Comparison of ENCODE assay signal across 28 cellular contexts in genomic region chr1:34780528-34780927, GRCh38. TPM values are rescaled to one million over a fixed set of nuclear protein-coding genes. Genes with fewer than 3 reads are reported as not detected.
A peak's percentile ranks its signal among the peaks of the same experiment; 100 is the strongest.
DNase-seq lines count a peak whose midpoint lies in the region; ATAC-seq and TF ChIP-seq lines count a peak whose summit lies in the region.
"Had no signal": no experiment of that assay in that cellular context is flagged by ENCODE, and none has a peak within 500 bp of the region (broad histone marks: within the 10 kb centered on the region; RNA-seq: fewer than 3 reads in every experiment).

No MANE protein-coding gene starts in this region.

- H3K27ac Mint-ChIP-seq in WTC11: no peak overlapping the region
- no peak overlapping the region for H3K27ac Mint-ChIP-seq in glutamatergic neuron (ENCODE audit: unreplicated experiment)
- H3K27ac Mint-ChIP-seq: activated CD4-positive, alpha-beta T cell treated with anti-CD3 and anti-CD28 coated beads for 36 hours; activated naive CD4-positive, alpha-beta T cell treated with anti-CD3 and anti-CD28 coated beads, Interleukin-2, amount 50 U/mL, for 24 hours; CD4-positive, alpha-beta T cell; stimulated activated naive B cell treated with anti-CD40 and anti-IgM and Interleukin-4, amounts not matched to agents 10 μg/mL and 1 μg/mL and 100 μg/mL, for 72 hours had no signal

- no peak for TF ChIP-seq POLR2A in HCT116 (IDR thresholded peaks at IDR 0.05; ENCODE audit: borderline replicate concordance, extremely low read depth, insufficient read depth, insufficient read length)

- H3K79me2 ChIP-seq in HCT116 (ENCODE audit: insufficient read depth, low read length): peaks cover 48% of the 10 kb centered on the region

- H3K27me3 ChIP-seq in HCT116 (ENCODE audit: insufficient read depth, low read length): no peaks in the 10 kb centered on the region

- no peak overlapping the region for H2AFZ ChIP-seq in HCT116 (ENCODE audit: low read depth, low read length, poor library complexity, severe bottlenecking)

- H3K4me3 Mint-ChIP-seq in WTC11 (peak overlapping the region; percentile 61), glutamatergic neuron (ENCODE audit: unreplicated experiment) (peak overlapping the region; percentile 40)
- H3K4me3 Mint-ChIP-seq: activated CD4-positive, alpha-beta T cell treated with anti-CD3 and anti-CD28 coated beads for 36 hours; CD4-positive, alpha-beta T cell; stimulated activated naive B cell treated with anti-CD40 and anti-IgM and Interleukin-4, amounts not matched to agents 10 μg/mL and 1 μg/mL and 100 μg/mL, for 72 hours had no signal

- CTCF ChIA-PET in HCT116 (lab: Charles Lee): interaction anchor here (0.7 kb wide), 1 partner anchor 38 kb away, joined by 3 read pairs; no protein-coding TSS in a partner anchor
- CTCF ChIA-PET in WTC11 (lab: Charles Lee): interaction anchor here (2.6 kb wide), 1 partner anchor 37 kb away, joined by 24 read pairs; no protein-coding TSS in a partner anchor

- H3K36me3 Mint-ChIP-seq in WTC11 (no peaks in the 10 kb centered on the region), glutamatergic neuron (ENCODE audit: unreplicated experiment) (no peaks in the 10 kb centered on the region)
- H3K36me3 Mint-ChIP-seq: activated naive CD4-positive, alpha-beta T cell treated with anti-CD3 and anti-CD28 coated beads, Interleukin-2, amount 50 U/mL, for 24 hours; stimulated activated naive B cell treated with anti-CD40 and anti-IgM and Interleukin-4, amounts not matched to agents 10 μg/mL and 1 μg/mL and 100 μg/mL, for 72 hours had no signal

- ATAC-seq in HCT116 (no peak), WTC11 (no peak)
- ATAC-seq: left ventricle myocardium superior had no signal

- H3K4me1 ChIP-seq in HCT116 (ENCODE audit: control insufficient read depth in 1 of 2, insufficient read depth in 2 of 2, low read length in 2 of 2): peaks cover 39 to 57% of the 10 kb centered on the region in 2 experiments
- H3K4me1 ChIP-seq: psoas muscle, SJCRH30 had no signal

- no peak for TF ChIP-seq RAD21 in HCT116 (IDR thresholded peaks at IDR 0.05; ENCODE audit: low read depth)

- peaks cover 4 to 12% of the 10 kb centered on the region in 2 experiments; a peak in 1 of 4 replicates for H3K36me3 ChIP-seq in HCT116 (ENCODE audit: control insufficient read depth in 1 of 2, insufficient read depth in 2 of 2, low read length in 2 of 2)
- H3K36me3 ChIP-seq: SJCRH30 had no signal

- H3K4me3 ChIP-seq in HCT116 (replicated peaks in 1 of 2; ENCODE audit: low read depth in 1 of 2, low read length in 2 of 2) (peak overlapping the region; percentile 84 to 92), skin epidermis (peak overlapping the region in 4 of 7 experiments; percentile 31 to 77 (median 40))
- H3K4me3 ChIP-seq: SJCRH30 had no signal

- H3K9me2 ChIP-seq in HCT116 (ENCODE audit: insufficient read depth): no peaks in the 10 kb centered on the region

- no peak for TF ChIP-seq CTCF in HCT116 (IDR thresholded peaks at IDR 0.05 in 2 of 3, conservative IDR thresholded peaks at IDR 0.05 in 1 of 3; ENCODE audit: borderline replicate concordance in 1 of 3, insufficient read depth in 1 of 3, low read depth in 2 of 3, low read length in 2 of 3)
- TF ChIP-seq CTCF in WTC11 (IDR thresholded peaks at IDR 0.05): no peak
- TF ChIP-seq CTCF in glutamatergic neuron (IDR thresholded peaks at IDR 0.05; ENCODE audit: partially characterized antibody, unreplicated experiment): no peak

- POLR2A ChIA-PET in HCT116 (lab: Charles Lee): interaction anchor here (0.8 to 1.2 kb wide), 4 partner anchors 18 to 38 kb away, joined by 3 to 6 read pairs (median 4); partner anchors contain the start of gene GJB4
- POLR2A ChIA-PET in WTC11 (lab: Charles Lee): no interaction called here

- peak overlapping the region; percentile 86 for H3K4me2 ChIP-seq in HCT116 (ENCODE audit: low read length)

- intact Hi-C loops in HCT116 (cut with micrococcal nuclease): no loop called here

- H3K4me1 Mint-ChIP-seq in WTC11 (peaks cover 7% of the 10 kb centered on the region; the same call in 1 of the 2 replicates), glutamatergic neuron (ENCODE audit: low read depth, unreplicated experiment) (peaks cover 2% of the 10 kb centered on the region)

- RAD21 ChIA-PET in HCT116 (lab: Charles Lee; ENCODE audit: low non-redundant PET in 1 of 2, low total read pairs in 2 of 2, uncharacterized antibody in 2 of 2, unreplicated experiment in 2 of 2): no interaction called here

- BruUV-seq in HCT116 (replicated peaks; lab: Mats Ljungman, UMichigan): TSS peak; percentile 74

- H3K27me3 Mint-ChIP-seq in WTC11 (ENCODE audit: low read depth) (peaks cover 57% of the 10 kb centered on the region), glutamatergic neuron (ENCODE audit: unreplicated experiment) (peaks cover 16% of the 10 kb centered on the region)

- peak overlapping the region; percentile 83 for H3K9ac ChIP-seq in HCT116 (ENCODE audit: low read length)

- no peaks in the 10 kb centered on the region for H3K9me3 Mint-ChIP-seq in WTC11
- no peaks in the 10 kb centered on the region for H3K9me3 Mint-ChIP-seq in glutamatergic neuron (ENCODE audit: unreplicated experiment)
- H3K9me3 Mint-ChIP-seq: activated naive CD4-positive, alpha-beta T cell treated with anti-CD3 and anti-CD28 coated beads, Interleukin-2, amount 50 U/mL, for 24 hours; CD4-positive, alpha-beta T cell; neural crest cell; stimulated activated naive B cell treated with anti-CD40 and anti-IgM and Interleukin-4, amounts not matched to agents 10 μg/mL and 1 μg/mL and 100 μg/mL, for 72 hours had no signal

- H3K9me3 ChIP-seq in HCT116 (ENCODE audit: control insufficient read depth in 1 of 2, insufficient read depth in 1 of 2, low read depth in 1 of 2, low read length in 2 of 2): no peaks in the 10 kb centered on the region
- H3K9me3 ChIP-seq: psoas muscle, SJCRH30, testis had no signal

- no peaks in the 10 kb centered on the region for H4K20me1 ChIP-seq in HCT116 (ENCODE audit: insufficient read depth)

- DNase-seq in HCT116 (ENCODE audit: low read depth, low spot score): no peak
- DNase-seq in WTC11 (ENCODE audit: low spot score): no peak
- DNase-seq in glutamatergic neuron: no peak
- no peak for DNase-seq in activated CD4-positive, alpha-beta T cell treated with anti-CD3 and anti-CD28 coated beads, Interleukin-2, amount 50 U/mL, for 48 hours
- DNase-seq in NCI-H2081 treated with DMSO at 0.1 percent for 48 hours (lab: John Stamatoyannopoulos, UW): no peak
- no peak for DNase-seq in NCI-H526 (lab: John Stamatoyannopoulos, UW)
- DNase-seq in CD1c-positive myeloid dendritic cell (ENCODE audit: extremely low spot score): no peak
- DNase-seq: CD4-positive, alpha-beta T cell; effector CD8-positive, alpha-beta T cell; GF-D8; left ventricle myocardium superior; NCI-H1048; NCI-H187 treated with DMSO at 0.1 percent for 48 hours; NCI-H2227 treated with DMSO at 0.1 percent for 48 hours; SJCRH30; stimulated activated naive B cell treated with anti-CD40 and anti-IgM and Interleukin-4, amounts not matched to agents 10 μg/mL and 1 μg/mL and 100 μg/mL, for 72 hours; T-helper 1 cell; testis had no signal

- H3K27ac ChIP-seq in HCT116 (ENCODE audit: low read depth, low read length): peak overlapping the region; percentile 98
- peak overlapping the region in 13 of 21 experiments; percentile 82 to 99 (median 95) for H3K27ac ChIP-seq in skin epidermis
- H3K27ac ChIP-seq: psoas muscle, SJCRH30, testis had no signal

TF ChIP-seq in HCT116, 20 proteins besides CTCF, POLR2A, EP300 and RAD21 (continues in another document):
- TF ChIP-seq CEBPB (IDR thresholded peaks at IDR 0.05; ENCODE audit: low read depth) (no peak), ATF3 (IDR thresholded peaks at IDR 0.05) (no peak)

TF ChIP-seq in WTC11, 78 proteins besides CTCF, POLR2A, EP300 and RAD21 (continues in another document):
- TF ChIP-seq E2F1 (CRISPR knock-in tag; IDR thresholded peaks at IDR 0.05) (no peak), RELA (CRISPR knock-in tag; IDR thresholded peaks at IDR 0.05; ENCODE audit: borderline replicate concordance) (no peak), TP53 (CRISPR knock-in tag; IDR thresholded peaks at IDR 0.05) (no peak), FOXK1 (CRISPR knock-in tag; IDR thresholded peaks at IDR 0.05) (no peak), MLX (CRISPR knock-in tag; IDR thresholded peaks at IDR 0.05) (no peak), SP1 (CRISPR knock-in tag; conservative IDR thresholded peaks at IDR 0.05) (no peak)

RNA-seq across cellular contexts. Expression of gene GJB3, which starts 0.5 kb away (rescaled TPM):
- total RNA-seq in HCT116 (2021; ENCODE audit: unreplicated experiment) (46.7 TPM), WTC11 (2021) (0.34 to 0.48 TPM (median 0.46 TPM) in 3 replicates), glutamatergic neuron (ENCODE audit: unreplicated experiment) (not detected)
- polyA plus RNA-seq in HCT116 (2012): 89.1 and 116 TPM in 2 replicates
- total RNA-seq: activated CD4-positive, alpha-beta T cell treated with anti-CD3 and anti-CD28 coated beads for 36 hours; CD4-positive, alpha-beta T cell; chondrocyte; left ventricle myocardium superior; mononuclear cell; neural crest cell; psoas muscle; SJCRH30; skeletal muscle tissue had no signal

RNA-seq across cellular contexts. Expression of gene GJA4, which starts 12.3 kb away (rescaled TPM):
- total RNA-seq in HCT116 (2021; ENCODE audit: unreplicated experiment) (not detected), WTC11 (2021) (1.0 to 1.4 TPM (median 1.3 TPM) in 3 replicates), glutamatergic neuron (ENCODE audit: unreplicated experiment) (not detected)
- polyA plus RNA-seq in HCT116 (2012): not detected in 2 replicates
- total RNA-seq: activated CD4-positive, alpha-beta T cell treated with anti-CD3 and anti-CD28 coated beads for 36 hours; astrocyte; CD4-positive, alpha-beta T cell; HT-29; SJCRH30 had no signal

RNA-seq across cellular contexts. Expression of gene GJB4, which starts 21.0 kb away (rescaled TPM):
- total RNA-seq in HCT116 (2021; ENCODE audit: unreplicated experiment) (2.0 TPM), WTC11 (2021) (0.07 to 0.23 TPM (median 0.09 TPM) in 3 replicates), glutamatergic neuron (ENCODE audit: unreplicated experiment) (not detected)
- 3.3 and 4.6 TPM in 2 replicates for polyA plus RNA-seq in HCT116 (2012)
- total RNA-seq: activated CD4-positive, alpha-beta T cell treated with anti-CD3 and anti-CD28 coated beads for 36 hours; astrocyte; CD4-positive, alpha-beta T cell; chondrocyte; left ventricle myocardium superior; mononuclear cell; neural crest cell; psoas muscle; SJCRH30; skeletal muscle tissue; testis had no signal
- polyA plus RNA-seq: psoas muscle had no signal

RNA-seq across cellular contexts. Expression of gene GJB5, which starts 25.7 kb away (rescaled TPM):
- total RNA-seq in HCT116 (2021; ENCODE audit: unreplicated experiment) (4.6 TPM), WTC11 (2021) (0.55 to 0.96 TPM (median 0.89 TPM) in 3 replicates), glutamatergic neuron (ENCODE audit: unreplicated experiment) (not detected)
- 12.0 and 15.0 TPM in 2 replicates for polyA plus RNA-seq in HCT116 (2012)
- total RNA-seq: activated CD4-positive, alpha-beta T cell treated with anti-CD3 and anti-CD28 coated beads for 36 hours; astrocyte; CD4-positive, alpha-beta T cell; chondrocyte; HT-29; left ventricle myocardium superior; mononuclear cell; neural crest cell; psoas muscle; SJCRH30; skeletal muscle tissue; testis had no signal

Comparison
In these comparisons a context has a peak if more than half of its experiments do, and no peak if none do; other contexts are left out.
1. RNA of gene GJB3, which starts 0.5 kb away (total RNA-seq): 46.7 TPM in HCT116 (single experiment); 0.34 to 0.48 TPM in WTC11 and not detected in glutamatergic neuron (single experiment); every median in the first group is over 10 times any median in the second.